ENCODE assay signal across 22 cellular contexts in genomic region chr1:180123463-180123936, GRCh38. TPM values are rescaled to one million over a fixed set of nuclear protein-coding genes. Genes with fewer than 3 reads are reported as not detected.
DNase-seq lines count a peak whose midpoint lies in the region; FAIRE-seq and TF ChIP-seq lines count a peak whose summit lies in the region.
"Had no signal": no experiment of that assay in that cellular context is flagged by ENCODE, and none has a peak within 500 bp of the region (broad histone marks: within the 10 kb centered on the region; RNA-seq: fewer than 3 reads in every experiment).

No MANE protein-coding gene starts in this region.

- dilution Hi-C loops in keratinocyte (cut with MboI; ENCODE audit: extremely low pct_ligation_motif_present, low sequenced_read_pairs): no loop called here

- CTCF ChIA-PET in Calu3 (lab: Charles Lee): interaction anchor here (0.7 kb wide), 1 partner anchor 10 kb away, joined by 4 read pairs; no protein-coding TSS in a partner anchor

- H3K27me3 ChIP-seq in bronchial epithelial cell (ENCODE audit: control insufficient read depth, insufficient read depth, low read length) (no peaks in the 10 kb centered on the region), keratinocyte (ENCODE audit: control insufficient read depth, extremely low read depth, insufficient read depth, low read length) (no peaks in the 10 kb centered on the region)
- H3K27me3 ChIP-seq: BLaER1 treated with 17β-estradiol and CSF1 and Interleukin-3, amounts not matched to agents 10 nM and 100 nM; cardiac muscle cell; uterus had no signal

- FAIRE-seq in bronchial epithelial cell (lab: Jason Lieb, UNC) (no peak), keratinocyte (lab: Jason Lieb, UNC) (no peak)
- FAIRE-seq: H54, kidney, TTC549 had no signal

- peak overlapping the region; percentile 3 for H3K27ac Mint-ChIP-seq in Calu3 (ENCODE audit: unreplicated experiment)
- H3K27ac Mint-ChIP-seq: stimulated activated effector memory CD8-positive, alpha-beta T cell treated with anti-CD3 and anti-CD28 coated beads, Interleukin-12 subunit alpha, Interleukin-12 subunit beta, amount 100 ng/mL, for 72 hours had no signal

- no peaks in the 10 kb centered on the region for H3K9me3 Mint-ChIP-seq in Calu3 (ENCODE audit: low read depth, unreplicated experiment)
- H3K9me3 Mint-ChIP-seq: stimulated activated effector memory CD8-positive, alpha-beta T cell treated with anti-CD3 and anti-CD28 coated beads, Interleukin-12 subunit alpha, Interleukin-12 subunit beta, amount 100 ng/mL, for 72 hours had no signal

- no TSS peak for BruUV-seq in Calu3 (replicated peaks; lab: Mats Ljungman, UMichigan)

- H3K9me3 ChIP-seq in keratinocyte (ENCODE audit: control insufficient read depth, low read depth, low read length): no peaks in the 10 kb centered on the region
- H3K9me3 ChIP-seq: BLaER1 treated with 17β-estradiol and CSF1 and Interleukin-3, amounts not matched to agents 10 nM and 100 nM; uterus had no signal

- H3K27ac ChIP-seq in keratinocyte (ENCODE audit: control insufficient read depth, insufficient read depth, low read length): peak overlapping the region; percentile 59
- H3K27ac ChIP-seq: BLaER1 treated with 17β-estradiol and CSF1 and Interleukin-3, amounts not matched to agents 10 nM and 100 nM; cardiac muscle cell; SK-N-MC; uterus had no signal

- DNase-seq in Calu3: no peak
- DNase-seq in M059J (ENCODE audit: low read depth): peak; percentile 36
- DNase-seq in bronchial epithelial cell (ENCODE audit: low read depth): peak; percentile 99
- DNase-seq in keratinocyte (ENCODE audit: low read depth, low spot score): peak; percentile 88
- no peak for DNase-seq in stimulated activated naive CD4-positive, alpha-beta T cell (lab: John Stamatoyannopoulos, UW)
- no peak for DNase-seq in ACHN
- no peak for DNase-seq in NCI-H2196 (lab: John Stamatoyannopoulos, UW; ENCODE audit: unreplicated experiment)
- DNase-seq in NOMO-1 treated with dmso at 0.1 percent for 144 hours (lab: John Stamatoyannopoulos, UW; ENCODE audit: unreplicated experiment): no peak
- DNase-seq: DMS79 treated with DMSO at 0.1 percent for 48 hours; effector CD4-positive, alpha-beta T cell; glutamatergic neuron; kidney; NCI-H1417 treated with DMSO at 0.1 percent for 48 hours; NCI-H345; occipital lobe; uterus had no signal

- no peaks in the 10 kb centered on the region for H3K36me3 Mint-ChIP-seq in Calu3 (ENCODE audit: insufficient read depth, unreplicated experiment)
- H3K36me3 Mint-ChIP-seq: stimulated activated effector memory CD8-positive, alpha-beta T cell treated with anti-CD3 and anti-CD28 coated beads, Interleukin-12 subunit alpha, Interleukin-12 subunit beta, amount 100 ng/mL, for 72 hours had no signal

- no peaks in the 10 kb centered on the region for H4K20me1 ChIP-seq in keratinocyte (ENCODE audit: control insufficient read depth, extremely low read depth, insufficient read depth, low read length)
- H4K20me1 ChIP-seq: BLaER1 treated with 17β-estradiol and CSF1 and Interleukin-3, amounts not matched to agents 10 nM and 100 nM had no signal

- H3K4me2 ChIP-seq in keratinocyte (ENCODE audit: control insufficient read depth, extremely low read depth, insufficient read depth, low read depth, low read length): no peak overlapping the region
- H3K4me2 ChIP-seq: BLaER1 treated with 17β-estradiol and CSF1 and Interleukin-3, amounts not matched to agents 10 nM and 100 nM had no signal

- no peak overlapping the region for H3K4me3 Mint-ChIP-seq in Calu3 (ENCODE audit: low read depth, unreplicated experiment)
- H3K4me3 Mint-ChIP-seq: stimulated activated effector memory CD8-positive, alpha-beta T cell treated with anti-CD3 and anti-CD28 coated beads, Interleukin-12 subunit alpha, Interleukin-12 subunit beta, amount 100 ng/mL, for 72 hours had no signal

- H3K27me3 Mint-ChIP-seq in Calu3 (ENCODE audit: unreplicated experiment): no peaks in the 10 kb centered on the region

- peaks cover 8% of the 10 kb centered on the region for H3K4me1 Mint-ChIP-seq in Calu3 (ENCODE audit: low read depth, unreplicated experiment)
- H3K4me1 Mint-ChIP-seq: stimulated activated effector memory CD8-positive, alpha-beta T cell treated with anti-CD3 and anti-CD28 coated beads, Interleukin-12 subunit alpha, Interleukin-12 subunit beta, amount 100 ng/mL, for 72 hours had no signal

- H2AFZ ChIP-seq in keratinocyte (ENCODE audit: control insufficient read depth, low read length): no peak overlapping the region

- H3K36me3 ChIP-seq in bronchial epithelial cell (ENCODE audit: control insufficient read depth, insufficient read depth, low read length) (no peaks in the 10 kb centered on the region), keratinocyte (ENCODE audit: control insufficient read depth in 2 of 2, extremely low read depth in 1 of 2, insufficient read depth in 2 of 2, low read length in 2 of 2) (no peaks in the 10 kb centered on the region)
- H3K36me3 ChIP-seq: BLaER1 treated with 17β-estradiol and CSF1 and Interleukin-3, amounts not matched to agents 10 nM and 100 nM; cardiac muscle cell; uterus had no signal

- no peaks in the 10 kb centered on the region for H3K79me2 ChIP-seq in keratinocyte (ENCODE audit: control insufficient read depth, insufficient read depth, low read length)

- H3K9me1 ChIP-seq in keratinocyte (ENCODE audit: control insufficient read depth, extremely low read depth, insufficient read depth, low read length): no peaks in the 10 kb centered on the region

- no peak overlapping the region for H3K9ac ChIP-seq in keratinocyte (ENCODE audit: control insufficient read depth, extremely low read depth, insufficient read depth, low read length)
- H3K9ac ChIP-seq: BLaER1 treated with 17β-estradiol and CSF1 and Interleukin-3, amounts not matched to agents 10 nM and 100 nM had no signal

- H3K4me3 ChIP-seq in bronchial epithelial cell (ENCODE audit: low read depth, low read length) (no peak overlapping the region), keratinocyte (ENCODE audit: control insufficient read depth in 2 of 3, extremely low read depth in 1 of 3, insufficient read depth in 2 of 3, low read depth in 1 of 3, low read length in 3 of 3) (no peak overlapping the region)
- H3K4me3 ChIP-seq: BLaER1 treated with 17β-estradiol and CSF1 and Interleukin-3, amounts not matched to agents 10 nM and 100 nM; cardiac muscle cell; SK-N-MC; uterus had no signal

- TF ChIP-seq CTCF in Calu3 (IDR thresholded peaks at IDR 0.05; ENCODE audit: unreplicated experiment) (no peak), bronchial epithelial cell (IDR thresholded peaks at IDR 0.05; ENCODE audit: insufficient read depth, low read length, severe bottlenecking) (no peak), keratinocyte (optimal IDR thresholded peaks at IDR 0.05 in 1 of 3, IDR thresholded peaks at IDR 0.05 in 1 of 3, conservative IDR thresholded peaks at IDR 0.05 in 1 of 3; ENCODE audit: extremely low read depth in 1 of 3, insufficient read depth in 2 of 3, low read length in 3 of 3) (no peak)

- in situ Hi-C loops in ACHN (cut with HindIII; ENCODE audit: low pct_ligation_motif_present, low pct_unique_long_range_greater_than_20kb, low sequenced_read_pairs): no loop called here

- intact Hi-C loops in Calu3 (cut with micrococcal nuclease; ENCODE audit: unreplicated experiment): no loop called here

- H3K4me1 ChIP-seq in keratinocyte (ENCODE audit: control insufficient read depth, extremely low read depth, insufficient read depth, low read length): peaks cover 15% of the 10 kb centered on the region
- H3K4me1 ChIP-seq: uterus had no signal

RNA-seq across cellular contexts. Expression of gene QSOX1, which starts 31.2 kb away (rescaled TPM):
- total RNA-seq in Calu3 (2022) (462 and 505 TPM in 2 replicates), bronchial epithelial cell (134 and 196 TPM in 2 replicates)
- 258 and 330 TPM in 2 replicates for total RNA-seq in M059J (2014; rRNA removed; shearing (Covaris generic))
- polyA plus RNA-seq in keratinocyte: 57.6 to 87.5 TPM (median 59.0 TPM) in 3 replicates
- polyA plus RNA-seq in keratinocyte (2011; ENCODE audit: low read depth): 20.2 TPM
- polyA plus RNA-seq in keratinocyte (2011; cell fraction: cytosol; rRNA removed): 21.1 and 28.7 TPM in 2 replicates
- 196 and 205 TPM in 2 replicates for polyA plus RNA-seq in keratinocyte (2011; cell fraction: nucleus; rRNA removed)
- 80.6 and 92.1 TPM in 2 replicates for polyA plus RNA-seq in keratinocyte (2012; ENCODE audit: low replicate concordance)
- polyA minus RNA-seq in keratinocyte: 60.9 to 96.0 TPM (median 64.2 TPM) in 3 replicates
- polyA minus RNA-seq in keratinocyte (2011; cell fraction: cytosol; rRNA and poly(A)+ RNA removed): 70.4 TPM
- polyA minus RNA-seq in keratinocyte (2011; cell fraction: nucleus; rRNA and poly(A)+ RNA removed): 124 and 168 TPM in 2 replicates

Comparison
In these comparisons a context has a peak if more than half of its experiments do, and no peak if none do; other contexts are left out.
1. DNase-seq: peak in M059J (single experiment), bronchial epithelial cell (single experiment) and keratinocyte (single experiment); none in Calu3 (single experiment), stimulated activated naive CD4-positive, alpha-beta T cell (0 of 6), ACHN (single experiment), NCI-H2196 (single experiment) and NOMO-1 treated with dmso at 0.1 percent for 144 hours (single experiment).